Comparison of ENCODE assay signal across 10 cellular contexts in the genomic region with DNA sequence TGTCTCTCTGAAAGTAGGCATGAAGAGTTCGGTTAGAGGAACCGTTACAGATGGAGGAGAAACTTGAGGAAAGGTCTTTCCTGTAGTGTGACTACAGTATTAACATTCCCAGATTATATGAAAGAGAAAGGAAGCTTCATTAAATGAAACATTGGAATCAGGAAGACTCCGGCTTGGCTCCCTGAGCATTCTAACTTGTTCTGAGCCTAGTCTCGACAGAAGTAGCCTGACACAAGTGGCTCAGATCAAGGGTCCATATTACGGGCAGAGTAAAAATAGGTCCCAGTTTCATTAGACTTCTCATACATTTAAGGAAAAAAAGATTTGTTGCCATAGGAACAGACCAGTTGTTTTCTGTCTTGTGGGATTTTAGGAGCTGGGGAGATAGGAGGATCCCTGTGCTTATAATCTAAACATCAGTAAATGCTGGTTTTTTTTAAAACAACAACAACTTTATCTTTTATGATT. TPM values are rescaled to one million over a fixed set of nuclear protein-coding genes. Genes with fewer than 3 reads are reported as not detected.
A peak's percentile ranks its signal among the peaks of the same experiment; 100 is the strongest.
DNase-seq lines count a peak whose midpoint lies in the region; ATAC-seq and TF ChIP-seq lines count a peak whose summit lies in the region.
"Had no signal": no experiment of that assay in that cellular context is flagged by ENCODE, and none has a peak within 500 bp of the region (broad histone marks: within the 10 kb centered on the region; RNA-seq: fewer than 3 reads in every experiment).

No MANE protein-coding gene starts in this region.

- no peaks in the 10 kb centered on the region for H3K36me3 ChIP-seq in liver (ENCODE audit: control insufficient read depth in 4 of 4, insufficient read depth in 3 of 4, low read depth in 1 of 4, low read length in 3 of 4)
- H3K36me3 ChIP-seq in stomach = peaks cover 0 to 8% (median 3%) of the 10 kb centered on the region in 4 donors

- H3K4me3 Mint-ChIP-seq in T-helper 1 cell treated with Interleukin-12 subunit alpha and Interleukin-12 subunit beta and Interleukin-4 antibody, amounts not matched to agents 30 μg/mL and 1 μg/mL, for 36 hours = peak overlapping the region; percentile 84
- H3K4me3 Mint-ChIP-seq in activated T-helper 1 cell treated with anti-CD3 and anti-CD28 coated beads, Interleukin-12 subunit alpha, Interleukin-12 subunit beta, Interleukin-2, Interleukin-4 antibody, amounts not matched to agents 30 ng/mL and 10 ng/mL and 1 ng/mL, durations not matched to agents 14 hours and 24 hours and 36 hours = peak overlapping the region; percentile 82

- ATAC-seq in HG03439 (IDR thresholded peaks at IDR 0.05; ENCODE audit: unreplicated experiment) (no peak), HG02885 (IDR thresholded peaks at IDR 0.05; ENCODE audit: poor library complexity, unreplicated experiment) (no peak)

- 51% methylated on average over 5 of the region's 5 CpGs for WGBS in liver
- WGBS in stomach, 5 donors = 49 to 61% (median 55%) methylated on average over 5 of the region's 5 CpGs

- TF ChIP-seq RAD21 in liver (IDR thresholded peaks at IDR 0.05) = no peak

- peaks cover 50% of the 10 kb centered on the region for H3K36me3 Mint-ChIP-seq in T-helper 1 cell treated with Interleukin-12 subunit alpha and Interleukin-12 subunit beta and Interleukin-4 antibody, amounts not matched to agents 30 μg/mL and 1 μg/mL, for 36 hours (ENCODE audit: low read depth)
- H3K36me3 Mint-ChIP-seq in activated T-helper 1 cell treated with anti-CD3 and anti-CD28 coated beads, Interleukin-12 subunit alpha, Interleukin-12 subunit beta, Interleukin-2, Interleukin-4 antibody, amounts not matched to agents 30 ng/mL and 10 ng/mL and 1 ng/mL, durations not matched to agents 14 hours and 24 hours and 36 hours (ENCODE audit: low read depth) = peaks cover 42% of the 10 kb centered on the region

- no peaks in the 10 kb centered on the region for H3K27me3 Mint-ChIP-seq in T-helper 1 cell treated with Interleukin-12 subunit alpha and Interleukin-12 subunit beta and Interleukin-4 antibody, amounts not matched to agents 30 μg/mL and 1 μg/mL, for 36 hours (ENCODE audit: low read depth)
- H3K27me3 Mint-ChIP-seq in activated T-helper 1 cell treated with anti-CD3 and anti-CD28 coated beads, Interleukin-12 subunit alpha, Interleukin-12 subunit beta, Interleukin-2, Interleukin-4 antibody, amounts not matched to agents 30 ng/mL and 10 ng/mL and 1 ng/mL, durations not matched to agents 14 hours and 24 hours and 36 hours (ENCODE audit: insufficient read depth) = no peaks in the 10 kb centered on the region

- H3K27me3 ChIP-seq in liver (ENCODE audit: control insufficient read depth in 4 of 4, insufficient read depth in 4 of 4, low read length in 3 of 4) (no peaks in the 10 kb centered on the region), stomach (no peaks in the 10 kb centered on the region)

- peak overlapping the region in 1 of 2 donors; percentile 85 for H3K9ac ChIP-seq in liver (ENCODE audit: low read depth in 1 of 2, low read length in 2 of 2)

- H3K4me3 ChIP-seq in liver (ENCODE audit: low read depth in 1 of 3, low read length in 3 of 3) = no peak overlapping the region
- H3K4me3 ChIP-seq in stomach = no peak overlapping the region

- DNase-seq in T-helper 1 cell (no peak), stomach (no peak), retina (no peak)
- DNase-seq in activated T-helper 1 cell treated with anti-CD3 and anti-CD28 coated beads, Interleukin-12 subunit alpha, Interleukin-12 subunit beta, Interleukin-2, Interleukin-4 antibody, amounts not matched to agents 30 ng/mL and 10 ng/mL and 1 ng/mL, durations not matched to agents 14 hours and 24 hours and 36 hours (ENCODE audit: low spot score) = no peak
- DNase-seq: islet precursor cell had no signal

- no peaks in the 10 kb centered on the region for H3K9me3 Mint-ChIP-seq in T-helper 1 cell treated with Interleukin-12 subunit alpha and Interleukin-12 subunit beta and Interleukin-4 antibody, amounts not matched to agents 30 μg/mL and 1 μg/mL, for 36 hours
- no peaks in the 10 kb centered on the region for H3K9me3 Mint-ChIP-seq in activated T-helper 1 cell treated with anti-CD3 and anti-CD28 coated beads, Interleukin-12 subunit alpha, Interleukin-12 subunit beta, Interleukin-2, Interleukin-4 antibody, amounts not matched to agents 30 ng/mL and 10 ng/mL and 1 ng/mL, durations not matched to agents 14 hours and 24 hours and 36 hours

- TF ChIP-seq EP300 in stomach (IDR thresholded peaks at IDR 0.05) = no peak

- peaks cover 81% of the 10 kb centered on the region for H3K4me1 Mint-ChIP-seq in T-helper 1 cell treated with Interleukin-12 subunit alpha and Interleukin-12 subunit beta and Interleukin-4 antibody, amounts not matched to agents 30 μg/mL and 1 μg/mL, for 36 hours (ENCODE audit: low read depth)
- peaks cover 89% of the 10 kb centered on the region for H3K4me1 Mint-ChIP-seq in activated T-helper 1 cell treated with anti-CD3 and anti-CD28 coated beads, Interleukin-12 subunit alpha, Interleukin-12 subunit beta, Interleukin-2, Interleukin-4 antibody, amounts not matched to agents 30 ng/mL and 10 ng/mL and 1 ng/mL, durations not matched to agents 14 hours and 24 hours and 36 hours (ENCODE audit: low read depth)

- H3K4me1 ChIP-seq in liver (ENCODE audit: control insufficient read depth in 4 of 4, insufficient read depth in 4 of 4, low read length in 3 of 4) (peaks cover 25 to 88% (median 80%) of the 10 kb centered on the region in 4 donors), stomach (peaks cover 77 to 100% (median 95%) of the 10 kb centered on the region in 4 donors)

- TF ChIP-seq CTCF in liver (IDR thresholded peaks at IDR 0.05; ENCODE audit: low read depth, low read length, missing input control) (no peak), stomach (IDR thresholded peaks at IDR 0.05) (no peak)

- intact Hi-C loops in activated T-helper 1 cell treated with anti-CD3 and anti-CD28 coated beads, Interleukin-12 subunit alpha, Interleukin-12 subunit beta, Interleukin-2, Interleukin-4 antibody, amounts not matched to agents 30 ng/mL and 10 ng/mL and 1 ng/mL, durations not matched to agents 14 hours and 24 hours and 36 hours (cut with micrococcal nuclease) = loop anchor here (1.0 to 10.0 kb wide), 5 partner anchors 8 to 432 kb away; partner anchors contain the start of genes MFSD2A and RLF
- intact Hi-C loops in stomach (cut with DNase I; ENCODE audit: low total_unique reads) = no loop called here

- no peak for TF ChIP-seq POLR2A in stomach (IDR thresholded peaks at IDR 0.05)

- no peaks in the 10 kb centered on the region for H3K9me3 ChIP-seq in liver (ENCODE audit: control insufficient read depth in 4 of 4, low read length in 3 of 4)
- no peaks in the 10 kb centered on the region for H3K9me3 ChIP-seq in stomach

- H3K27ac Mint-ChIP-seq in T-helper 1 cell treated with Interleukin-12 subunit alpha and Interleukin-12 subunit beta and Interleukin-4 antibody, amounts not matched to agents 30 μg/mL and 1 μg/mL, for 36 hours = peak overlapping the region; percentile 98
- peak overlapping the region; percentile 99 for H3K27ac Mint-ChIP-seq in activated T-helper 1 cell treated with anti-CD3 and anti-CD28 coated beads, Interleukin-12 subunit alpha, Interleukin-12 subunit beta, Interleukin-2, Interleukin-4 antibody, amounts not matched to agents 30 ng/mL and 10 ng/mL and 1 ng/mL, durations not matched to agents 14 hours and 24 hours and 36 hours

- H3K27ac ChIP-seq in liver (ENCODE audit: low read depth in 1 of 2, low read length in 2 of 2) (peak overlapping the region; percentile 59 to 71), stomach (peak overlapping the region; percentile 65 to 99 (median 88))
- H3K27ac ChIP-seq: 22Rv1 had no signal

TF ChIP-seq in liver, 16 proteins besides CTCF, POLR2A, EP300 and RAD21:
- TF ChIP-seq FOXA2 (IDR thresholded peaks at IDR 0.05) = no peak
- no peak for TF ChIP-seq ZBTB33 (IDR thresholded peaks at IDR 0.05)
- TF ChIP-seq TAF1 (conservative IDR thresholded peaks at IDR 0.05) = no peak
- no peak for TF ChIP-seq HNF4A (conservative IDR thresholded peaks at IDR 0.05)
- TF ChIP-seq, protein P1, sequence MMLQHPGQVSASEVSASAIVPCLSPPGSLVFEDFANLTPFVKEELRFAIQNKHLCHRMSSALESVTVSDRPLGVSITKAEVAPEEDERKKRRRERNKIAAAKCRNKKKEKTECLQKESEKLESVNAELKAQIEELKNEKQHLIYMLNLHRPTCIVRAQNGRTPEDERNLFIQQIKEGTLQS (IDR thresholded peaks at IDR 0.05) = no peak
- TF ChIP-seq MAX (IDR thresholded peaks at IDR 0.05) = no peak
- peak; percentile 2 for TF ChIP-seq YY1 (IDR thresholded peaks at IDR 0.05)

RNA-seq across cellular contexts. Expression of gene SMAP2, which starts 12.8 kb away (rescaled TPM):
- 196 and 201 TPM in 2 replicates for total RNA-seq in activated T-helper 1 cell treated with anti-CD3 and anti-CD28 coated beads, Interleukin-12 subunit alpha, Interleukin-12 subunit beta, Interleukin-2, Interleukin-4 antibody, amounts not matched to agents 30 ng/mL and 10 ng/mL and 1 ng/mL, durations not matched to agents 14 hours and 24 hours and 36 hours
- total RNA-seq in liver = 10 to 100 TPM; 20.0 to 36.8 TPM
- 10 to 100 TPM; 25.5 to 34.1 TPM for polyA plus RNA-seq in liver
- 10 to 100 TPM; 21.6 to 58.0 (median 35.9) TPM for total RNA-seq in stomach
- 10 to 100 TPM; 22.4 to 50.4 (median 27.8) TPM for polyA plus RNA-seq in stomach
